ENCODE assay signal across 20 cellular contexts in the genomic region with DNA sequence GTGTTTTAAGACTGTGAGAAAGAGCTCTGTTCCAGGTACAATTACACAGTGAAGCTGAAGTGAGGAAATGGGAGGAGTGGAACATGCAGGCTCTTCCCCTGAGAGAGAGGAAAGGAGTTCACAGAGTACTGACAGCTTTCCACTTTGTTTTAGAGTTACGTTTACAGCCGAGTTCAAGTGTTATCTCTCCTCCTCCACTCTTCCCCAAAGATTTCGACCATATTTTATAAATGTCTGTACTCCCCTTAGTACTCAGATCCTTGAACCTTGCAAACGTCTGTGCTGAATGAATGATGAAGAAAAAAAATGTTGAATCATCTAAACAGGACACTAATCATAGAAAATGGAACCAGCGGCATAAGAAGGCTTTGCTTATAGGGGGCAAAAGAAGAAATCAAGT.
DNase-seq lines count a peak whose midpoint lies in the region; ATAC-seq, FAIRE-seq and TF ChIP-seq lines count a peak whose summit lies in the region.
"Had no signal": no experiment of that assay in that cellular context is flagged by ENCODE, and none has a peak within 500 bp of the region (broad histone marks: within the 10 kb centered on the region; RNA-seq: fewer than 3 reads in every experiment).

No MANE protein-coding gene starts in this region.

- no peaks in the 10 kb centered on the region for H3K27me3 ChIP-seq in breast epithelium
- H3K27me3 ChIP-seq: BLaER1 had no signal

- H3K27ac Mint-ChIP-seq in MCF 10A (ENCODE audit: low read depth, unreplicated experiment) (peak overlapping the region; percentile 13), endothelial cell (ENCODE audit: unreplicated experiment) (peak overlapping the region; percentile 13), nephron progenitor cell (peak overlapping the region; percentile 64)

- no peak overlapping the region for H3K4me3 Mint-ChIP-seq in MCF 10A (ENCODE audit: unreplicated experiment)
- H3K4me3 Mint-ChIP-seq in endothelial cell (ENCODE audit: unreplicated experiment), result no peak overlapping the region
- H3K4me3 Mint-ChIP-seq in nephron progenitor cell, result no peak overlapping the region
- H3K4me3 Mint-ChIP-seq: CD14-positive monocyte; CD4-positive, alpha-beta memory T cell had no signal

- no peaks in the 10 kb centered on the region for H3K4me1 ChIP-seq in breast epithelium
- H3K4me1 ChIP-seq: BLaER1 had no signal

- POLR2A ChIA-PET in MCF 10A (lab: Yijun Ruan, JAX), result interaction anchor here (0.6 to 2.5 kb wide), 2 partner anchors 10 to 171 kb away, joined by 3 to 9 read pairs; no protein-coding TSS in a partner anchor

- H3K27me3 Mint-ChIP-seq in MCF 10A (ENCODE audit: insufficient read depth, unreplicated experiment) (no peaks in the 10 kb centered on the region), endothelial cell (ENCODE audit: unreplicated experiment) (peaks cover 3% of the 10 kb centered on the region), nephron progenitor cell (ENCODE audit: low read depth, poor library complexity) (no peaks in the 10 kb centered on the region)
- H3K27me3 Mint-ChIP-seq: CD4-positive, alpha-beta memory T cell had no signal

- H3K36me3 ChIP-seq in breast epithelium, result no peaks in the 10 kb centered on the region

- no peak for FAIRE-seq in frontal cortex (lab: Jason Lieb, UNC)
- FAIRE-seq: GM12878 had no signal

- no peak for TF ChIP-seq POLR2A in breast epithelium (IDR thresholded peaks at IDR 0.05)

- no peaks in the 10 kb centered on the region for H3K9me3 ChIP-seq in breast epithelium
- H3K9me3 ChIP-seq: BLaER1 had no signal

- DNase-seq in MCF 10A (ENCODE audit: unreplicated experiment), result no peak
- no peak for DNase-seq in breast epithelium (ENCODE audit: low spot score in 2 of 2)
- DNase-seq in endothelial cell (ENCODE audit: low spot score), result no peak
- DNase-seq in nephron progenitor cell, result no peak
- DNase-seq in NCI-H1436 treated with DMSO at 0.1 percent for 48 hours (lab: John Stamatoyannopoulos, UW), result no peak
- no peak for DNase-seq in NCI-H2171 (lab: John Stamatoyannopoulos, UW)
- no peak for DNase-seq in frontal cortex (ENCODE audit: low spot score in 2 of 2)
- DNase-seq: 8988T; Calu3; CD4-positive, alpha-beta memory T cell; DMS 273 treated with DMSO at 0.1 percent for 48 hours; DMS53; DND-41; EL; GM23248; HCEC 1CT had no signal

- no peak for ATAC-seq in GM19452 (IDR thresholded peaks at IDR 0.05; ENCODE audit: unreplicated experiment)
- ATAC-seq: GM12878 had no signal

- intact Hi-C loops in MCF 10A (cut with micrococcal nuclease) (no loop called here), breast epithelium (cut with DNase I; ENCODE audit: low total_unique reads) (no loop called here)

- H3K4me3 ChIP-seq in breast epithelium, result no peak overlapping the region
- H3K4me3 ChIP-seq: BLaER1, GM12878, GM23248 had no signal

- H3K27ac ChIP-seq in breast epithelium, result no peak overlapping the region
- H3K27ac ChIP-seq: BLaER1, GM23248 had no signal

- H3K9me3 Mint-ChIP-seq in MCF 10A (ENCODE audit: unreplicated experiment) (no peaks in the 10 kb centered on the region), endothelial cell (ENCODE audit: unreplicated experiment) (no peaks in the 10 kb centered on the region), nephron progenitor cell (no peaks in the 10 kb centered on the region)
- H3K9me3 Mint-ChIP-seq: CD14-positive monocyte; CD4-positive, alpha-beta memory T cell had no signal

- BruUV-seq in MCF 10A (replicated peaks; lab: Mats Ljungman, UMichigan), result no TSS peak

- H3K36me3 Mint-ChIP-seq in MCF 10A (ENCODE audit: insufficient read depth, unreplicated experiment), result peaks cover 6% of the 10 kb centered on the region
- no peaks in the 10 kb centered on the region for H3K36me3 Mint-ChIP-seq in endothelial cell (ENCODE audit: low read depth, unreplicated experiment)
- peaks cover 17% of the 10 kb centered on the region for H3K36me3 Mint-ChIP-seq in nephron progenitor cell (ENCODE audit: low read depth)

- H3K4me1 Mint-ChIP-seq in MCF 10A (ENCODE audit: insufficient read depth, unreplicated experiment) (peaks cover 25% of the 10 kb centered on the region), endothelial cell (ENCODE audit: unreplicated experiment) (peaks cover 12% of the 10 kb centered on the region), nephron progenitor cell (peaks cover 32% of the 10 kb centered on the region)

- TF ChIP-seq CTCF in MCF 10A (IDR thresholded peaks at IDR 0.05; ENCODE audit: unreplicated experiment) (no peak), breast epithelium (IDR thresholded peaks at IDR 0.05) (no peak), endothelial cell (IDR thresholded peaks at IDR 0.05; ENCODE audit: unreplicated experiment) (no peak), nephron progenitor cell (IDR thresholded peaks at IDR 0.05) (no peak)

- CTCF ChIA-PET in MCF 10A (lab: Yijun Ruan, JAX), result interaction anchor here (1.1 kb wide), 1 partner anchor 245 kb away, joined by 4 read pairs; no protein-coding TSS in a partner anchor

Comparison
In these comparisons a context has a peak if more than half of its experiments do, and no peak if none do; other contexts are left out.
1. H3K27ac Mint-ChIP-seq: peak in every context shown above with its lines; median percentile 64 in nephron progenitor cell; 13 in MCF 10A; 13 in endothelial cell.